ENCODE assay signal across 8 cellular contexts in genomic region chr5:56951946-56952691, GRCh38. TPM values are rescaled to one million over a fixed set of nuclear protein-coding genes. Genes with fewer than 3 reads are reported as not detected.
DNase-seq lines count a peak whose midpoint lies in the region; ATAC-seq, FAIRE-seq and TF ChIP-seq lines count a peak whose summit lies in the region.

MIER3 (minus strand) TSS chr5:56952123; CDS start chr5:56952102, 21 bp downstream.

- peak within 1 kb of the TSS; percentile 89 to 97 (median 94) for H3K9ac ChIP-seq in BLaER1 treated with 17β-estradiol and CSF1 and Interleukin-3, amounts not matched to agents 10 nM and 100 nM

- H3K27ac ChIP-seq in BLaER1 treated with 17β-estradiol and CSF1 and Interleukin-3, amounts not matched to agents 10 nM and 100 nM: peak within 1 kb of the TSS; percentile 84 to 95 (median 92)

- H3K4me3 ChIP-seq in BLaER1 treated with 17β-estradiol and CSF1 and Interleukin-3, amounts not matched to agents 10 nM and 100 nM: peak within 1 kb of the TSS; percentile 83 to 98 (median 95)

- H3K4me3 Mint-ChIP-seq in activated CD8-positive, alpha-beta memory T cell treated with anti-CD3 and anti-CD28 coated beads, Interleukin-2, amount 10 ng/mL, durations not matched to agents 7 days and 5 days: peak within 1 kb of the TSS; percentile 93
- peak within 1 kb of the TSS; percentile 94 for H3K4me3 Mint-ChIP-seq in endothelial cell (ENCODE audit: unreplicated experiment)

- peaks cover 4 to 30% (median 21%) of the 10 kb centered on the region in 11 experiments; a peak in 20 of 22 replicates for H3K36me3 ChIP-seq in BLaER1 treated with 17β-estradiol and CSF1 and Interleukin-3, amounts not matched to agents 10 nM and 100 nM

- H4K20me1 ChIP-seq in BLaER1 treated with 17β-estradiol and CSF1 and Interleukin-3, amounts not matched to agents 10 nM and 100 nM: peaks cover 5 to 41% (median 25%) of the 10 kb centered on the region in 11 experiments; a peak in 18 of 22 replicates

- H3K4me1 Mint-ChIP-seq in activated CD8-positive, alpha-beta memory T cell treated with anti-CD3 and anti-CD28 coated beads, Interleukin-2, amount 10 ng/mL, durations not matched to agents 7 days and 5 days: peaks cover 20% of the 10 kb centered on the region
- H3K4me1 Mint-ChIP-seq in endothelial cell (ENCODE audit: unreplicated experiment): peaks cover 14% of the 10 kb centered on the region

- DNase-seq in GM19239 (ENCODE audit: insufficient read length, low spot score) (peak; percentile 98), NOMO-1 treated with DMSO at 0.1 percent for 48 hours (lab: John Stamatoyannopoulos, UW; ENCODE audit: unreplicated experiment) (peak; percentile 50), endothelial cell (ENCODE audit: low spot score) (peak; percentile 82), middle frontal gyrus (ENCODE audit: extremely low spot score, low spot score) (peak; percentile 40)
- DNase-seq in activated CD8-positive, alpha-beta memory T cell treated with anti-CD3 and anti-CD28 coated beads, Interleukin-2, amount 10 ng/mL, durations not matched to agents 7 days and 5 days: peak; percentile 85
- DNase-seq in stimulated activated CD8-positive, alpha-beta memory T cell treated with anti-CD3 and anti-CD28 coated beads, Interleukin-2, amount 100 ng/mL, for 48 hours (ENCODE audit: low read depth in 2 of 2): peak; percentile 68 to 71

- H3K36me3 Mint-ChIP-seq in activated CD8-positive, alpha-beta memory T cell treated with anti-CD3 and anti-CD28 coated beads, Interleukin-2, amount 10 ng/mL, durations not matched to agents 7 days and 5 days: no peaks in the 10 kb centered on the region
- peaks cover 4% of the 10 kb centered on the region for H3K36me3 Mint-ChIP-seq in endothelial cell (ENCODE audit: low read depth, unreplicated experiment)

- FAIRE-seq in GM19239 (lab: Jason Lieb, UNC): peak; percentile 4

- TF ChIP-seq CTCF in endothelial cell (IDR thresholded peaks at IDR 0.05; ENCODE audit: unreplicated experiment): no peak

- H3K27ac Mint-ChIP-seq in activated CD8-positive, alpha-beta memory T cell treated with anti-CD3 and anti-CD28 coated beads, Interleukin-2, amount 10 ng/mL, durations not matched to agents 7 days and 5 days: peak within 1 kb of the TSS; percentile 83
- peak within 1 kb of the TSS; percentile 81 for H3K27ac Mint-ChIP-seq in endothelial cell (ENCODE audit: unreplicated experiment)

- no peaks in the 10 kb centered on the region for H3K9me3 Mint-ChIP-seq in activated CD8-positive, alpha-beta memory T cell treated with anti-CD3 and anti-CD28 coated beads, Interleukin-2, amount 10 ng/mL, durations not matched to agents 7 days and 5 days (ENCODE audit: low read depth)
- H3K9me3 Mint-ChIP-seq in endothelial cell (ENCODE audit: unreplicated experiment): no peaks in the 10 kb centered on the region

- H3K4me2 ChIP-seq in BLaER1 treated with 17β-estradiol and CSF1 and Interleukin-3, amounts not matched to agents 10 nM and 100 nM: peak within 1 kb of the TSS; percentile 87 to 98 (median 94)

- CTCF ChIA-PET in activated CD8-positive, alpha-beta memory T cell treated with anti-CD3 and anti-CD28 coated beads, Interleukin-2, amount 10 ng/mL, durations not matched to agents 7 days and 5 days (lab: Charles Lee): no interaction called here

- no peaks in the 10 kb centered on the region for H3K9me3 ChIP-seq in BLaER1 treated with 17β-estradiol and CSF1 and Interleukin-3, amounts not matched to agents 10 nM and 100 nM (replicated peaks in 1 of 11)

- H3K4me1 ChIP-seq in BLaER1 treated with 17β-estradiol and CSF1 and Interleukin-3, amounts not matched to agents 10 nM and 100 nM: peaks cover 16 to 39% (median 20%) of the 10 kb centered on the region in 10 experiments

- H3K27me3 ChIP-seq in BLaER1 treated with 17β-estradiol and CSF1 and Interleukin-3, amounts not matched to agents 10 nM and 100 nM: no peaks in the 10 kb centered on the region; a peak in 1 of 22 replicates

- ATAC-seq in HG03439 (IDR thresholded peaks at IDR 0.05; ENCODE audit: unreplicated experiment): peak; percentile 93
- ATAC-seq in activated CD8-positive, alpha-beta memory T cell treated with anti-CD3 and anti-CD28 coated beads, Interleukin-2, amount 10 ng/mL, durations not matched to agents 7 days and 5 days: peak; percentile 95

- H3K27me3 Mint-ChIP-seq in activated CD8-positive, alpha-beta memory T cell treated with anti-CD3 and anti-CD28 coated beads, Interleukin-2, amount 10 ng/mL, durations not matched to agents 7 days and 5 days: peaks cover 38% of the 10 kb centered on the region
- peaks cover 2% of the 10 kb centered on the region for H3K27me3 Mint-ChIP-seq in endothelial cell (ENCODE audit: unreplicated experiment)

RNA-seq across cellular contexts. Expression of gene MIER3, which starts in this region (rescaled TPM):
- 10 to 100 TPM; 23.9 to 24.8 TPM for total RNA-seq in activated CD8-positive, alpha-beta memory T cell treated with anti-CD3 and anti-CD28 coated beads, Interleukin-2, amount 10 ng/mL, durations not matched to agents 7 days and 5 days
- total RNA-seq in endothelial cell (ENCODE audit: unreplicated experiment): 52.3 TPM

Comparison
In these comparisons a context has a peak if more than half of its experiments do, and no peak if none do; other contexts are left out.
1. Peak in every context shown above with its lines: DNase-seq, ATAC-seq, H3K4me3 ChIP-seq and H3K27ac ChIP-seq.
2. DNase-seq: peak in every context shown above with its lines; median percentile 98 in GM19239; 85 in activated CD8-positive, alpha-beta memory T cell treated with anti-CD3 and anti-CD28 coated beads, Interleukin-2, amount 10 ng/mL, durations not matched to agents 7 days and 5 days; 82 in endothelial cell; 70 in stimulated activated CD8-positive, alpha-beta memory T cell treated with anti-CD3 and anti-CD28 coated beads, Interleukin-2, amount 100 ng/mL, for 48 hours; 50 in NOMO-1 treated with DMSO at 0.1 percent for 48 hours; 40 in middle frontal gyrus.